In the genomic region with DNA sequence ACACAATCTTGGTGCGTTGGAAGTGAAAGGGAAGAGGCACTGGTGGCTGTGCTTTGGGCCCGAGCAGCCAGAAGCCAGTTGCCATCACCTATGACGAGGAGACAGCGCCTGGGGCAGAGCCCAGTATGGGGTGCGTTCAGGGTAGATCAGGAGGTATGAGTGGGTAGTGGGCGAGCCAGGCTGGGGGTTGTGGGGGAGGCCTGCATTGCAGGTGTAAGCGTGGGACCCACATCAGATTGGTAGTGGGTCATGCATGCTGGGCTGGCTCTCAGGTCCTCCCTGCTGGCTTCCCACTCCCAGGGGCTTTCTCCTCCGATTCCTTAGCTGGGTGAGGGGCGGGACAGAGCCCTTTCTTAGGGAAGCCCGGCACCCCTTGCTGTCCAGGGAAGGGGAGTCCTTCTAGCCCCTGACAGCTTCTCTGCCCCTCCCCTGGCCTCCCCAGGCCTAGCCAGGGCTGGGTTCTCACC, we compare ENCODE assay signal across 14 cellular contexts. TPM values are rescaled to one million over a fixed set of nuclear protein-coding genes. Genes with fewer than 3 reads are reported as not detected.
A peak's percentile ranks its signal among the peaks of the same experiment; 100 is the strongest.
DNase-seq lines count a peak whose midpoint lies in the region; ATAC-seq, FAIRE-seq and TF ChIP-seq lines count a peak whose summit lies in the region.
"Had no signal": no experiment of that assay in that cellular context is flagged by ENCODE, and none has a peak within 500 bp of the region (broad histone marks: within the 10 kb centered on the region; RNA-seq: fewer than 3 reads in every experiment).

No MANE protein-coding gene starts in this region.

- in situ Hi-C loops in GM12878 (cut with MboI) = no loop called here
- in situ Hi-C loops in KBM-7 (cut with MboI; ENCODE audit: low pct_unique_long_range_greater_than_20kb, low sequenced_read_pairs) = no loop called here

- no peak for ATAC-seq in GM12878
- ATAC-seq in GM18909 (IDR thresholded peaks at IDR 0.05; ENCODE audit: poor library complexity, unreplicated experiment) = no peak
- ATAC-seq: left lobe of liver had no signal

- RAD21 ChIA-PET in GM12878 (lab: Charles Lee; ENCODE audit: unreplicated experiment) = interaction anchor here (0.7 to 3.5 kb wide), 5 partner anchors 8 to 87 kb away, joined by 3 to 14 read pairs (median 3); partner anchors contain the start of genes GAL3ST4 and LAMTOR4

- intact Hi-C loops in GM12878 (cut with micrococcal nuclease; ENCODE audit: unreplicated experiment) = loop anchor here (2.0 to 5.0 kb wide), 3 partner anchors 29 to 72 kb away; partner anchors contain the start of genes GPC2, LAMTOR4 and STAG3

- SMC1A ChIA-PET in GM12878 (lab: Charles Lee; ENCODE audit: uncharacterized antibody, unreplicated experiment) = interaction anchor here (1.0 to 14.7 kb wide), 8 partner anchors 9 to 189 kb away, joined by 3 to 140 read pairs (median 7); no protein-coding TSS in a partner anchor

- H3K4me2 ChIP-seq in GM12878 (ENCODE audit: control insufficient read depth, insufficient read depth) = peak overlapping the region; percentile 88

- peaks cover 59% of the 10 kb centered on the region for H3K4me1 ChIP-seq in GM12878 (ENCODE audit: control insufficient read depth, insufficient read depth, low read length)
- H3K4me1 ChIP-seq: BE2C, upper lobe of left lung had no signal

- H3K4me3 ChIP-seq in GM06990 (replicated peaks; ENCODE audit: low read depth, low read length) = peak overlapping the region; percentile 79
- H3K4me3 ChIP-seq in GM12878 = peak overlapping the region; percentile 63

- H3K36me3 ChIP-seq in GM06990 (ENCODE audit: control insufficient read depth, insufficient read depth, low read length) = peaks cover 16% of the 10 kb centered on the region
- H3K36me3 ChIP-seq in GM12878 (ENCODE audit: control insufficient read depth in 2 of 2, insufficient read depth in 2 of 2, low read length in 1 of 2) = peaks cover 5 to 7% of the 10 kb centered on the region in 2 experiments; a peak in 3 of 4 replicates
- H3K36me3 ChIP-seq: BE2C had no signal

- H2AFZ ChIP-seq in GM12878 (ENCODE audit: control insufficient read depth, low read depth, low read length) = no peak overlapping the region

- H3K27me3 ChIP-seq in GM06990 (replicated peaks; ENCODE audit: control insufficient read depth, insufficient read depth, low read length) (no peaks in the 10 kb centered on the region), GM12878 (replicated peaks in 1 of 2; ENCODE audit: control insufficient read depth in 2 of 2, insufficient read depth in 2 of 2, low read length in 1 of 2) (no peaks in the 10 kb centered on the region)
- H3K27me3 ChIP-seq: BE2C, upper lobe of left lung had no signal

- no peak for TF ChIP-seq EP300 in GM12878 (IDR thresholded peaks at IDR 0.05; ENCODE audit: borderline replicate concordance in 1 of 2, control insufficient read depth in 1 of 2, low read depth in 2 of 2, low read length in 2 of 2)

- CTCF ChIA-PET in GM12878 (lab: Yijun Ruan, JAX) = interaction anchor here (0.5 to 8.3 kb wide), 7 partner anchors 10 to 1486 kb away, joined by 3 to 113 read pairs (median 7); no protein-coding TSS in a partner anchor

- FAIRE-seq in GM12878 (lab: Jason Lieb, UNC) = no peak

- peak overlapping the region; percentile 87 for H3K9ac ChIP-seq in GM12878 (ENCODE audit: control insufficient read depth, insufficient read depth, low read length)

- TF ChIP-seq POLR2A in GM12878 (IDR thresholded peaks at IDR 0.05; ENCODE audit: low read depth, low read length) = peak; percentile 39; the same call in 1 of the 2 replicates

- 87% methylated on average over 10 of the region's 10 CpGs for WGBS in GM12878 (ENCODE audit: insufficient coverage, insufficient replicate concordance, low lambda C conversion rate, missing lambda C conversion rate)

- no peaks in the 10 kb centered on the region for H3K9me3 ChIP-seq in GM12878 (replicated peaks; ENCODE audit: control insufficient read depth, insufficient read depth, low read length)
- H3K9me3 ChIP-seq: BE2C, upper lobe of left lung had no signal

- no TSS peak for BruUV-seq in GM12878 (replicated peaks; lab: Mats Ljungman, UMichigan)

- TF ChIP-seq CTCF in GM06990 (IDR thresholded peaks at IDR 0.05; ENCODE audit: insufficient read depth, low read length, poor library complexity, severe bottlenecking) (no peak), GM12878 (IDR thresholded peaks at IDR 0.05 in 2 of 3, conservative IDR thresholded peaks at IDR 0.05 in 1 of 3; ENCODE audit: control insufficient read depth in 2 of 3, extremely low read depth in 1 of 3, insufficient read depth in 1 of 3, low read depth in 3 of 3, low read length in 3 of 3) (no peak)

- POLR2A ChIA-PET in GM12878 (lab: Charles Lee) = interaction anchor here (1.6 to 4.6 kb wide), 3 partner anchors 9 to 72 kb away, joined by 5 to 25 read pairs (median 6); no protein-coding TSS in a partner anchor

- DNase-seq in GM06990 (ENCODE audit: extremely low read depth, insufficient read length) = peak; percentile 40
- peak; percentile 54 for DNase-seq in activated CD4-positive, alpha-beta T cell treated with anti-CD3 and anti-CD28 coated beads for 48 hours
- no peak for DNase-seq in GM12878 (ENCODE audit: low read depth, low spot score)
- DNase-seq in stimulated activated CD4-positive, alpha-beta T cell treated with anti-CD3 and anti-CD28 coated beads, Interleukin-1b, Interleukin-23, amount 100 ng/mL, for 48 hours = peak; percentile 41
- no peak for DNase-seq in 8988T
- no peak for DNase-seq in NCI-H446 treated with DMSO at 0.1 percent for 48 hours (lab: John Stamatoyannopoulos, UW)
- DNase-seq in KBM-7 = no peak
- DNase-seq: BE2C, cortex of kidney, NCI-H1694 treated with DMSO at 0.1 percent for 48 hours had no signal

- H4K20me1 ChIP-seq in GM12878 (ENCODE audit: control insufficient read depth, insufficient read depth) = no peaks in the 10 kb centered on the region

- peak overlapping the region; percentile 99 for H3K27ac ChIP-seq in GM12878 (ENCODE audit: control insufficient read depth, insufficient read depth)

- no peak for TF ChIP-seq RAD21 in GM12878 (IDR thresholded peaks at IDR 0.05; ENCODE audit: insufficient read depth, low read depth, low read length)

- H3K79me2 ChIP-seq in GM12878 (ENCODE audit: control insufficient read depth, insufficient read depth, low read length) = peaks cover 52% of the 10 kb centered on the region

RNA-seq across cellular contexts. Expression of gene PVRIG, which starts 0.4 kb away (rescaled TPM):
- 20.3 and 21.7 TPM in 2 replicates for total RNA-seq in GM12878 (2013; cell fraction: nucleolus; rRNA removed)
- 25.6 and 29.8 TPM in 2 replicates for total RNA-seq in GM12878 (2014; rRNA removed)
- total RNA-seq in GM12878 (2014; rRNA removed; fragmentation: Illumina TruSeq; extraction: Trizol) = 5.2 and 7.7 TPM in 2 replicates
- 27.4 and 27.7 TPM in 2 replicates for total RNA-seq in GM12878 (2021)
- polyA plus RNA-seq in GM12878 (2011; ENCODE audit: low read depth) = 3.7 TPM
- polyA plus RNA-seq in GM12878 (2011; rRNA removed) = 3.1 and 8.4 TPM in 2 replicates
- 14.7 and 23.1 TPM in 2 replicates for polyA plus RNA-seq in GM12878 (2011; cell fraction: cytosol; rRNA removed)
- 21.8 and 23.1 TPM in 2 replicates for polyA plus RNA-seq in GM12878 (2011; cell fraction: nucleus; rRNA removed)
- polyA plus RNA-seq in GM12878 (2012) = 13.9 and 14.6 TPM in 2 replicates
- polyA plus RNA-seq in GM12878 (2014; fragmentation: Illumina TruSeq; extraction: Trizol) = 0.38 and 3.9 TPM in 2 replicates
- 1 to 10 TPM; 1.3 to 3.6 TPM for polyA plus RNA-seq in GM12878 (2014; fragmentation: Nextera tagmentation; extraction: Ambion mirVana)
- 39.4 and 41.4 TPM in 2 replicates for polyA plus RNA-seq in GM12878 (2014; rRNA removed)
- polyA plus RNA-seq in GM12878 (2016; fragmentation: Nextera tagmentation; extraction: Ambion mirVana) = 10 to 100 TPM; 43.9 to 44.0 TPM
- 1.7 and 6.8 TPM in 2 replicates for polyA minus RNA-seq in GM12878 (2011; rRNA and poly(A)+ RNA removed)
- 5.3 and 7.0 TPM in 2 replicates for polyA minus RNA-seq in GM12878 (2011; cell fraction: cytosol; rRNA and poly(A)+ RNA removed)
- 10.0 and 16.9 TPM in 2 replicates for polyA minus RNA-seq in GM12878 (2011; cell fraction: nucleus; rRNA and poly(A)+ RNA removed)
- total RNA-seq: osteocyte had no signal

RNA-seq across cellular contexts. Expression of gene STAG3, which starts 41.6 kb away (rescaled TPM):
- 33.8 and 37.8 TPM in 2 replicates for total RNA-seq in GM12878 (2013; cell fraction: nucleolus; rRNA removed)
- total RNA-seq in GM12878 (2014; rRNA removed) (101 and 122 TPM in 2 replicates), GM12878 (2014; rRNA removed; fragmentation: Illumina TruSeq; extraction: Trizol) (123 and 133 TPM in 2 replicates), GM12878 (2021) (78.7 and 81.7 TPM in 2 replicates)
- polyA plus RNA-seq in GM12878 (2011; ENCODE audit: low read depth) = 221 TPM
- polyA plus RNA-seq in GM12878 (2011; rRNA removed) (73.0 and 90.4 TPM in 2 replicates), GM12878 (2014; fragmentation: Illumina TruSeq; extraction: Trizol) (178 and 192 TPM in 2 replicates), GM12878 (2014; fragmentation: Nextera tagmentation; extraction: Ambion mirVana) (100 to 1,000 TPM; 281 to 306 TPM), GM12878 (2014; rRNA removed) (112 and 153 TPM in 2 replicates), GM12878 (2016; fragmentation: Nextera tagmentation; extraction: Ambion mirVana) (100 to 1,000 TPM; 112 to 116 TPM)
- polyA plus RNA-seq in GM12878 (2011; cell fraction: cytosol; rRNA removed) = 47.6 and 55.0 TPM in 2 replicates
- 22.6 and 31.0 TPM in 2 replicates for polyA plus RNA-seq in GM12878 (2011; cell fraction: nucleus; rRNA removed)
- polyA plus RNA-seq in GM12878 (2012) = 158 and 173 TPM in 2 replicates
- 14.5 and 19.5 TPM in 2 replicates for polyA minus RNA-seq in GM12878 (2011; rRNA and poly(A)+ RNA removed)
- 5.3 and 6.7 TPM in 2 replicates for polyA minus RNA-seq in GM12878 (2011; cell fraction: cytosol; rRNA and poly(A)+ RNA removed)
- polyA minus RNA-seq in GM12878 (2011; cell fraction: nucleus; rRNA and poly(A)+ RNA removed) = 12.2 and 15.6 TPM in 2 replicates

RNA-seq across cellular contexts. Expression of gene GPC2, which starts 42.1 kb away (rescaled TPM):
- 4.9 and 6.6 TPM in 2 replicates for total RNA-seq in GM12878 (2013; cell fraction: nucleolus; rRNA removed)
- total RNA-seq in GM12878 (2014; rRNA removed) (3.0 and 3.9 TPM in 2 replicates), GM12878 (2014; rRNA removed; fragmentation: Illumina TruSeq; extraction: Trizol) (0.85 and 0.92 TPM in 2 replicates), GM12878 (2021) (3.9 and 5.1 TPM in 2 replicates)
- polyA plus RNA-seq in GM12878 (2011; ENCODE audit: low read depth) = 1.6 TPM
- polyA plus RNA-seq in GM12878 (2011; rRNA removed) (0.45 and 0.65 TPM in 2 replicates), GM12878 (2014; fragmentation: Illumina TruSeq; extraction: Trizol) (0.24 and 0.98 TPM in 2 replicates), GM12878 (2014; fragmentation: Nextera tagmentation; extraction: Ambion mirVana) (under 1 TPM; 0.19 to 0.24 TPM), GM12878 (2014; rRNA removed) (4.3 and 6.3 TPM in 2 replicates), GM12878 (2016; fragmentation: Nextera tagmentation; extraction: Ambion mirVana) (under 1 TPM; 0.48 to 0.68 TPM)
- 1.0 and 1.7 TPM in 2 replicates for polyA plus RNA-seq in GM12878 (2011; cell fraction: cytosol; rRNA removed)
- 4.8 and 5.6 TPM in 2 replicates for polyA plus RNA-seq in GM12878 (2011; cell fraction: nucleus; rRNA removed)
- polyA plus RNA-seq in GM12878 (2012) = 1.3 and 1.4 TPM in 2 replicates
- polyA minus RNA-seq in GM12878 (2011; rRNA and poly(A)+ RNA removed) = 0.22 and 1.0 TPM in 2 replicates
- 0.83 and 1.7 TPM in 2 replicates for polyA minus RNA-seq in GM12878 (2011; cell fraction: cytosol; rRNA and poly(A)+ RNA removed)
- polyA minus RNA-seq in GM12878 (2011; cell fraction: nucleus; rRNA and poly(A)+ RNA removed) = 2.4 and 3.5 TPM in 2 replicates

RNA-seq across cellular contexts. Expression of gene GAL3ST4, which starts 50.9 kb away (rescaled TPM):
- 1.4 and 2.9 TPM in 2 replicates for total RNA-seq in GM12878 (2013; cell fraction: nucleolus; rRNA removed)
- 0.98 and 1.1 TPM in 2 replicates for total RNA-seq in GM12878 (2014; rRNA removed)
- 0.83 and 1.1 TPM in 2 replicates for total RNA-seq in GM12878 (2014; rRNA removed; fragmentation: Illumina TruSeq; extraction: Trizol)
- 1.3 and 2.0 TPM in 2 replicates for total RNA-seq in GM12878 (2021)
- polyA plus RNA-seq in GM12878 (2011; ENCODE audit: low read depth) = 1.2 TPM
- polyA plus RNA-seq in GM12878 (2011; rRNA removed) = 0.66 and 1.2 TPM in 2 replicates
- 1.6 and 2.1 TPM in 2 replicates for polyA plus RNA-seq in GM12878 (2011; cell fraction: cytosol; rRNA removed)
- polyA plus RNA-seq in GM12878 (2011; cell fraction: nucleus; rRNA removed) = 2.6 and 2.7 TPM in 2 replicates
- polyA plus RNA-seq in GM12878 (2012) = 2.2 and 2.5 TPM in 2 replicates
- 1.6 and 2.3 TPM in 2 replicates for polyA plus RNA-seq in GM12878 (2014; fragmentation: Illumina TruSeq; extraction: Trizol)
- under 1 TPM; 0.29 to 0.55 TPM for polyA plus RNA-seq in GM12878 (2014; fragmentation: Nextera tagmentation; extraction: Ambion mirVana)
- polyA plus RNA-seq in GM12878 (2014; rRNA removed) = 2.8 TPM in 2 replicates
- polyA plus RNA-seq in GM12878 (2016; fragmentation: Nextera tagmentation; extraction: Ambion mirVana) = 1 to 10 TPM; 4.9 to 6.1 TPM
- 0.88 and 1.3 TPM in 2 replicates for polyA minus RNA-seq in GM12878 (2011; rRNA and poly(A)+ RNA removed)
- 0.73 and 1.5 TPM in 2 replicates for polyA minus RNA-seq in GM12878 (2011; cell fraction: cytosol; rRNA and poly(A)+ RNA removed)
- 0.36 and 0.67 TPM in 2 replicates for polyA minus RNA-seq in GM12878 (2011; cell fraction: nucleus; rRNA and poly(A)+ RNA removed)

Comparison
In these comparisons a context has a peak if more than half of its experiments do, and no peak if none do; other contexts are left out.
1. DNase-seq: peak in GM06990 (single experiment), activated CD4-positive, alpha-beta T cell treated with anti-CD3 and anti-CD28 coated beads for 48 hours (single experiment) and stimulated activated CD4-positive, alpha-beta T cell treated with anti-CD3 and anti-CD28 coated beads, Interleukin-1b, Interleukin-23, amount 100 ng/mL, for 48 hours (single experiment); none in GM12878 (single experiment), 8988T (single experiment), NCI-H446 treated with DMSO at 0.1 percent for 48 hours (single experiment) and KBM-7 (single experiment).